8 cellular contexts compared by ENCODE assay signal in the genomic region with DNA sequence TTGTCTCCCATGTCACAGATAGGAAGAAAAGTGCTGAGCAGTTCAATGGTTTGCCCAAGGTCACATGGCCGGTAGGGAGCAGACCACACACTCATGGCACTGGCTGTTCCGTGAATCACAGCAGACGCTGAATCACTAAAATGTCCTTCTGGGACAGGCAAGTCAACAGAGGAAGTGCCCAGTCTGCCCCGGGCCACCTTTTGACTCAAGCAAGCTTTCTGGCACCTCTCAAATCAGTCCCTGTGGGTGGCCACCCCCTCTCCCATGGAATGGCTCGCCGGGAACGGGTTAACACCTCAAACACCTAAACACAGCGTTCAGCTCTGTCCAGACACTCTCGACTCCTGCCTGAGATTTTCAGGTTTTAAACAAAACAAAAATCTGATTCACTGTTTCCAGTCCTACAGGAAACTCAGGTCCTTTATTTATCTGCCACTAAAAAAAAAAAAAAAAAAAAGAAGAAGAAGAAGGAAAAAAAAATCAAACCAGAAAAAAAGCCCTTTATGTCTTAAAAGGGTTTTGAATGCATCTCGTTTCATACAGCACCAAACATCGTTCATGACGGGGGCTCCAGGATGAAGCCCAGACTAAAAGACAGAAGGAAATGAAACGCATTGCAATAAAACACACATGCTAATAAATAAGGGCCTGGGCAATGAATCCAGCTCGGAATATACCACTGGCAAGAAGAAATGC. TPM values are rescaled to one million over a fixed set of nuclear protein-coding genes. Genes with fewer than 3 reads are reported as not detected.
DNase-seq lines count a peak whose midpoint lies in the region; ATAC-seq, FAIRE-seq and TF ChIP-seq lines count a peak whose summit lies in the region.

No MANE protein-coding gene starts in this region.

- H3K27me3 Mint-ChIP-seq in T-cell (no peaks in the 10 kb centered on the region), nephron progenitor cell (ENCODE audit: low read depth, poor library complexity) (peaks cover 11% of the 10 kb centered on the region)

- CTCF ChIA-PET in T-cell (lab: Charles Lee), result interaction anchor here in 1 of 2 donors (0.7 kb wide), 1 partner anchor 164 kb away, joined by 9 read pairs; no protein-coding TSS in a partner anchor

- H3K4me3 Mint-ChIP-seq in T-cell (peak overlapping the region; percentile 39 to 61 (median 53)), nephron progenitor cell (no peak overlapping the region)

- H3K36me3 ChIP-seq in BE2C (no peaks in the 10 kb centered on the region), bronchial epithelial cell (ENCODE audit: control insufficient read depth, insufficient read depth, low read length) (no peaks in the 10 kb centered on the region)

- H3K27me3 ChIP-seq in BE2C, result no peaks in the 10 kb centered on the region; the same call in 1 of the 2 replicates
- H3K27me3 ChIP-seq in bronchial epithelial cell (ENCODE audit: control insufficient read depth, insufficient read depth, low read length), result no peaks in the 10 kb centered on the region

- DNase-seq in BE2C (no peak), T-cell (peak in 2 of 34 experiments; percentile 37 to 39), bronchial epithelial cell (ENCODE audit: low read depth) (peak; percentile 90), nephron progenitor cell (no peak), posterior vena cava (ENCODE audit: low spot score) (no peak), NCI-H1417 treated with DMSO at 0.1 percent for 48 hours (lab: John Stamatoyannopoulos, UW) (no peak)

- TF ChIP-seq CTCF in BE2C (IDR thresholded peaks at IDR 0.05; ENCODE audit: low read depth, low read length) (no peak), bronchial epithelial cell (IDR thresholded peaks at IDR 0.05; ENCODE audit: insufficient read depth, low read length, severe bottlenecking) (no peak), nephron progenitor cell (IDR thresholded peaks at IDR 0.05) (no peak)

- H3K4me1 Mint-ChIP-seq in T-cell, result peaks cover 58 to 70% (median 65%) of the 10 kb centered on the region in 3 donors
- H3K4me1 Mint-ChIP-seq in nephron progenitor cell, result peaks cover 40% of the 10 kb centered on the region

- intact Hi-C loops in posterior vena cava (cut with DNase I), result no loop called here

- H3K9me3 Mint-ChIP-seq in T-cell (peaks cover 4 to 16% (median 5%) of the 10 kb centered on the region in 3 donors), nephron progenitor cell (peaks cover 14% of the 10 kb centered on the region)

- peak overlapping the region; percentile 20; the same call in 1 of the 2 replicates for H3K4me3 ChIP-seq in BE2C (ENCODE audit: low read depth, low read length)
- no peak overlapping the region for H3K4me3 ChIP-seq in bronchial epithelial cell (ENCODE audit: low read depth, low read length)

- no peaks in the 10 kb centered on the region for H3K9me3 ChIP-seq in BE2C

- H3K4me1 ChIP-seq in BE2C, result no peaks in the 10 kb centered on the region

- ATAC-seq in T-cell (replicated peaks in 1 of 4) (peak in 3 of 4 experiments; percentile 45 to 51 (median 50)), HG02870 (IDR thresholded peaks at IDR 0.05; ENCODE audit: unreplicated experiment) (no peak), GM19328 (IDR thresholded peaks at IDR 0.05; ENCODE audit: unreplicated experiment) (no peak)

- POLR2A ChIA-PET in T-cell (lab: Charles Lee), result no interaction called here

- H3K27ac Mint-ChIP-seq in T-cell, result peak overlapping the region; percentile 76 to 93
- H3K27ac Mint-ChIP-seq in nephron progenitor cell, result peak overlapping the region; percentile 66

- FAIRE-seq in bronchial epithelial cell (lab: Jason Lieb, UNC), result peak; percentile 64

- peaks cover 63% of the 10 kb centered on the region for H3K36me3 Mint-ChIP-seq in T-cell
- no peaks in the 10 kb centered on the region for H3K36me3 Mint-ChIP-seq in nephron progenitor cell (ENCODE audit: low read depth)

RNA-seq across cellular contexts. Expression of gene CARD11, which starts 15.4 kb away (rescaled TPM):
- polyA plus RNA-seq in BE2C (2012; ENCODE audit: insufficient read depth, insufficient read length, low read depth), result not detected
- total RNA-seq in T-cell (100 to 1,000 TPM; 105 to 142 (median 132) TPM), bronchial epithelial cell (3.3 and 6.3 TPM in 2 replicates), posterior vena cava (1 to 10 TPM in 1 of 2 donors, under 1 TPM in 1; 0.86 to 1.9 TPM)

Comparison
In these comparisons a context has a peak if more than half of its experiments do, and no peak if none do; other contexts are left out.
1. ATAC-seq: peak in T-cell (3 of 4); none in HG02870 (single experiment) and GM19328 (single experiment).
2. RNA of gene CARD11, which starts 15.4 kb away (total RNA-seq): 105 to 142 TPM in T-cell; 3.3 to 6.3 TPM in bronchial epithelial cell and 0.86 to 1.9 TPM in posterior vena cava; every median in the first group is over 10 times any median in the second.